Comparison of ENCODE assay signal across 1 cellular context in genomic region chr19:4660993-4661392, GRCh38.
TF ChIP-seq lines count a peak whose summit lies in the region.

No MANE protein-coding gene starts in this region.

TF ChIP-seq in HepG2, 621 proteins besides CTCF, POLR2A, EP300 and RAD21:
- TF ChIP-seq RBFOX2 (IDR thresholded peaks at IDR 0.05; ENCODE audit: low read depth, low read length): 0 out of 2 replicates have a peak, but pooled peaks have one; percentile 8
- TF ChIP-seq GLMP (CRISPR knock-in tag; IDR thresholded peaks at IDR 0.05; ENCODE audit: borderline replicate concordance): no peak
